9 cellular contexts compared by ENCODE assay signal in the genomic region with DNA sequence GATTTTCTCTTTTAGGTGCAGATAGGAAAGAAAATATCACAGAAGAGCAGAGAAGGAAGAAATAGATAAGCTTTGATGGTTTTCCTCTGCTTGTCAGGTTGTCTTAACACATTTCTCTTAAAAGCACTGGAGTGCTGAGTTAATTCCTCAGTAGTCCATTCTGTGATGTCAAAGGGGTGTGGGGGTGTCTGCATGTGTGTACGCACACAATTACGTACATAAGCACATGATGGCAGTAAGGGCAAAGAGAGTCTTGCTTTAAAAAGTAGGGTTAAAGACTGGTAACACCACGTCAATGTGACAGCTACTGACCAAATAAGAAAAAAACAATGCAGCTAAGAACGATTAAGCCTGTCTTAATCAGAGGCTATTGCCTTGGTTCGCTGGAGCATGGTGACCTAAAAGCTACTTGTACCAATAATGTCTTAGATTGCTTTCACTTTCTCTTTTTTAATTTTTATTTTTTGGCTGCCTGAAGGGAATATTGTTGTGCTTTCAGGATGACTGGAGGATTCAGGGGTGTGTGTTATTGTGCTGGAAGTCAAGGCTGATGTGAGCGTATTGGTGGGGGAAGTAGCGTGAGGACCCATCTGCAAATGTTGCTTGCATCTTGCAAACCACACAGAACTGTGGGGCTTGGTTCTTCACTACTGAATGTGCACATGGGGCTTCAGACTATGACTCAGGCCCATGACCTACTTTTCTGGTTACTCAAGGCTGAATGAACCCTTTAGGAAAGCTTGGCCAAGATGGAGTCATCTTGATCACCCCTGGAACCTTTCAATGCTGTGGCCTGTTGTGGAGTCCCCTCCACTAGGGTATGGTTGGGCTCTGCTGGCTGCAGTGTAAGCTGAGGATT.
DNase-seq lines count a peak whose midpoint lies in the region; ATAC-seq, FAIRE-seq and TF ChIP-seq lines count a peak whose summit lies in the region.
"Had no signal": no experiment of that assay in that cellular context is flagged by ENCODE, and none has a peak within 500 bp of the region (broad histone marks: within the 10 kb centered on the region; RNA-seq: fewer than 3 reads in every experiment).

No MANE protein-coding gene starts in this region.

- no CpG with 5 or more reads among the region's 7 CpGs for WGBS in IMR-90 (ENCODE audit: extremely low coverage in 2 of 2, insufficient read length in 1 of 2), 2 experiments

- H2AFZ ChIP-seq in IMR-90 (replicated peaks; ENCODE audit: low read length, poor library complexity): peak overlapping the region; percentile 40

- H3K36me3 ChIP-seq in IMR-90 (ENCODE audit: control insufficient read depth, insufficient read depth, low read length): no peaks in the 10 kb centered on the region
- no peaks in the 10 kb centered on the region for H3K36me3 ChIP-seq in skeletal muscle satellite cell (ENCODE audit: insufficient read depth, low read length)
- H3K36me3 ChIP-seq in SJCRH30: no peaks in the 10 kb centered on the region

- H2AK9ac ChIP-seq in IMR-90 (replicated peaks; ENCODE audit: low read depth, low read length, poor library complexity): peak overlapping the region; percentile 52

- no peaks in the 10 kb centered on the region for H3K27me3 ChIP-seq in IMR-90 (ENCODE audit: control insufficient read depth, insufficient read depth, low read length)
- no peaks in the 10 kb centered on the region for H3K27me3 ChIP-seq in skeletal muscle satellite cell (ENCODE audit: control insufficient read depth, insufficient read depth, low read length)
- H3K27me3 ChIP-seq in SJCRH30: no peaks in the 10 kb centered on the region

- H4K5ac ChIP-seq in IMR-90 (ENCODE audit: low read depth, low read length): peak overlapping the region; percentile 49; the same call in 1 of the 2 replicates

- peak; percentile 81 for ATAC-seq in IMR-90 (ENCODE audit: low read depth)

- peaks cover 4 to 10% of the 10 kb centered on the region in 2 experiments; a peak in 1 of 4 replicates for H3K79me1 ChIP-seq in IMR-90 (ENCODE audit: low read depth in 1 of 2, low read length in 2 of 2)

- no peak for TF ChIP-seq CTCF in GM12865 (IDR thresholded peaks at IDR 0.05; ENCODE audit: insufficient read depth, low read depth, low read length, missing control alignments)
- no peak for TF ChIP-seq CTCF in IMR-90 (conservative IDR thresholded peaks at IDR 0.05; ENCODE audit: low read depth, low read length)
- no peak for TF ChIP-seq CTCF in epithelial cell of proximal tubule (conservative IDR thresholded peaks at IDR 0.05; ENCODE audit: low read depth, low read length)

- H3K4me2 ChIP-seq in IMR-90 (ENCODE audit: low read depth, low read length) (peak overlapping the region; percentile 98), skeletal muscle satellite cell (ENCODE audit: low read length) (peak overlapping the region; percentile 42)

- H2AK5ac ChIP-seq in IMR-90 (ENCODE audit: low read depth, low read length): peak overlapping the region; percentile 69; the same call in 1 of the 2 replicates

- TF ChIP-seq POLR2A in IMR-90 (IDR thresholded peaks at IDR 0.05; ENCODE audit: low read depth, low read length) (no peak), H54 (IDR thresholded peaks at IDR 0.05; ENCODE audit: low read depth, low read length) (no peak)

- peak overlapping the region; percentile 50 for H2BK5ac ChIP-seq in IMR-90 (ENCODE audit: low read depth, low read length, poor library complexity, severe bottlenecking)

- in situ Hi-C loops in IMR-90 (cut with MboI; ENCODE audit: low sequenced_read_pairs): no loop called here

- H3K9ac ChIP-seq in IMR-90 (ENCODE audit: low read depth, low read length) (peak overlapping the region; percentile 57; the same call in 1 of the 2 replicates), skeletal muscle satellite cell (ENCODE audit: low read depth, low read length) (no peak overlapping the region)

- H3K9me3 ChIP-seq in IMR-90 (ENCODE audit: control insufficient read depth, insufficient read depth, low read length) (no peaks in the 10 kb centered on the region), skeletal muscle satellite cell (replicated peaks; ENCODE audit: low read length) (no peaks in the 10 kb centered on the region), SJCRH30 (replicated peaks) (no peaks in the 10 kb centered on the region)

- intact Hi-C loops in IMR-90 (cut with micrococcal nuclease): no loop called here

- TF ChIP-seq RAD21 in IMR-90 (IDR thresholded peaks at IDR 0.05; ENCODE audit: low read length): no peak

- H3K23ac ChIP-seq in IMR-90 (ENCODE audit: low read depth, low read length): no peak overlapping the region

- BruUV-seq in IMR-90 (replicated peaks; lab: Mats Ljungman, UMichigan): no TSS peak

- H3K18ac ChIP-seq in IMR-90 (ENCODE audit: low read depth, low read length): peak overlapping the region; percentile 24; the same call in 1 of the 2 replicates

- FAIRE-seq in H54 (lab: Jason Lieb, UNC): no peak

- no peak overlapping the region for H2BK120ac ChIP-seq in IMR-90 (ENCODE audit: low read depth, low read length)

- no peak overlapping the region for H3K4ac ChIP-seq in IMR-90 (ENCODE audit: low read depth, low read length)

- POLR2A ChIA-PET in IMR-90 (lab: Charles Lee; ENCODE audit: unreplicated experiment): no interaction called here

- no peaks in the 10 kb centered on the region for H4K20me1 ChIP-seq in IMR-90 (ENCODE audit: insufficient read depth, low read length)

- H3K4me1 ChIP-seq in IMR-90 (ENCODE audit: control insufficient read depth, insufficient read depth, low read length) (peaks cover 9% of the 10 kb centered on the region), skeletal muscle satellite cell (ENCODE audit: control insufficient read depth, insufficient read depth, low read length) (peaks cover 15% of the 10 kb centered on the region), SJCRH30 (peaks cover 4% of the 10 kb centered on the region)

- no peak overlapping the region for H2BK15ac ChIP-seq in IMR-90 (ENCODE audit: low read depth, low read length)

- peak; percentile 58 for DNase-seq in GM12865 (ENCODE audit: low read depth)
- DNase-seq in IMR-90: peak; percentile 74
- peak; percentile 76 for DNase-seq in epithelial cell of proximal tubule (ENCODE audit: low read depth)
- no peak for DNase-seq in iPS-NIHi7 (ENCODE audit: extremely low spot score)
- DNase-seq in H54 (ENCODE audit: insufficient read length, low spot score): no peak
- DNase-seq in SJCRH30: no peak
- no peak for DNase-seq in HuH-7 (ENCODE audit: low spot score)
- DNase-seq: cortex of kidney had no signal

- H3K27ac ChIP-seq in IMR-90 (ENCODE audit: insufficient read depth, low read length): no peak overlapping the region
- H3K27ac ChIP-seq in SJCRH30: no peak overlapping the region

- dilution Hi-C loops in IMR-90 (cut with HindIII; ENCODE audit: low sequenced_read_pairs, unreplicated experiment): no loop called here

- peak overlapping the region; percentile 48; the same call in 1 of the 2 replicates for H2BK20ac ChIP-seq in IMR-90 (ENCODE audit: low read depth, low read length)

- peak overlapping the region; percentile 87; the same call in 1 of the 2 replicates for H3K14ac ChIP-seq in IMR-90 (replicated peaks; ENCODE audit: low read depth, low read length)

- H4K8ac ChIP-seq in IMR-90 (ENCODE audit: low read depth in 2 of 2, low read length in 2 of 2): 0 out of 4 replicates have a peak overlapping the region, but pooled peaks of 1 of the 2 experiments have one; percentile 14

- H3K9me1 ChIP-seq in IMR-90 (ENCODE audit: insufficient read depth, low read length): peaks cover 6% of the 10 kb centered on the region

- CTCF ChIA-PET in IMR-90 (lab: Yijun Ruan, JAX): no interaction called here

- no peak overlapping the region for H3K4me3 ChIP-seq in GM12865 (ENCODE audit: low read depth, low read length)
- H3K4me3 ChIP-seq in IMR-90 (ENCODE audit: insufficient read depth, low read depth, low read length): peak overlapping the region; percentile 33; the same call in 1 of the 2 replicates
- H3K4me3 ChIP-seq in epithelial cell of proximal tubule (ENCODE audit: low read depth, low read length): peak overlapping the region; percentile 47
- peak overlapping the region; percentile 6 for H3K4me3 ChIP-seq in skeletal muscle satellite cell (ENCODE audit: low read length)
- H3K4me3 ChIP-seq in SJCRH30: no peak overlapping the region

- no peak overlapping the region for H4K91ac ChIP-seq in IMR-90 (ENCODE audit: insufficient read depth, low read depth, low read length)

- no peak overlapping the region for H3K56ac ChIP-seq in IMR-90 (ENCODE audit: extremely low read depth, insufficient read depth, low read length)

TF ChIP-seq in IMR-90, 13 proteins besides CTCF, POLR2A, EP300 and RAD21 (continues in another document):
- no peak for TF ChIP-seq SMC3 (IDR thresholded peaks at IDR 0.05; ENCODE audit: low read depth, low read length)
- TF ChIP-seq CEBPB (IDR thresholded peaks at IDR 0.05; ENCODE audit: low read depth, low read length): peak; percentile 27; the same call in 1 of the 2 replicates
- TF ChIP-seq CHD1 (IDR thresholded peaks at IDR 0.05; ENCODE audit: low read depth, low read length): no peak
- no peak for TF ChIP-seq NFE2L2 (IDR thresholded peaks at IDR 0.05; ENCODE audit: low read depth, low read length)
- TF ChIP-seq MAZ (IDR thresholded peaks at IDR 0.05; ENCODE audit: borderline replicate concordance, low read depth, low read length): no peak
- no peak for TF ChIP-seq BHLHE40 (IDR thresholded peaks at IDR 0.05; ENCODE audit: low read depth, low read length)
- no peak for TF ChIP-seq RCOR1 (IDR thresholded peaks at IDR 0.05; ENCODE audit: insufficient replicate concordance, low read length)
- 0 out of 2 replicates have a peak, but pooled peaks have one; percentile 14 for TF ChIP-seq FOS (IDR thresholded peaks at IDR 0.05; ENCODE audit: low read depth, low read length)
- no peak for TF ChIP-seq MAFK (IDR thresholded peaks at IDR 0.05; ENCODE audit: low read depth, low read length)
- no peak for TF ChIP-seq RFX5 (IDR thresholded peaks at IDR 0.05; ENCODE audit: low read depth, low read length)
- TF ChIP-seq, protein P1, sequence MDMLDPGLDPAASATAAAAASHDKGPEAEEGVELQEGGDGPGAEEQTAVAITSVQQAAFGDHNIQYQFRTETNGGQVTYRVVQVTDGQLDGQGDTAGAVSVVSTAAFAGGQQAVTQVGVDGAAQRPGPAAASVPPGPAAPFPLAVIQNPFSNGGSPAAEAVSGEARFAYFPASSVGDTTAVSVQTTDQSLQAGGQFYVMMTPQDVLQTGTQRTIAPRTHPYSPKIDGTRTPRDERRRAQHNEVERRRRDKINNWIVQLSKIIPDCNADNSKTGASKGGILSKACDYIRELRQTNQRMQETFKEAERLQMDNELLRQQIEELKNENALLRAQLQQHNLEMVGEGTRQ (IDR thresholded peaks at IDR 0.05; ENCODE audit: low read depth, low read length): no peak

Comparison
In these comparisons a context has a peak if more than half of its experiments do, and no peak if none do; other contexts are left out.
1. DNase-seq: peak in GM12865 (single experiment), IMR-90 (single experiment) and epithelial cell of proximal tubule (single experiment); none in iPS-NIHi7 (single experiment), H54 (single experiment), SJCRH30 (0 of 2) and HuH-7 (single experiment).
2. H3K4me3 ChIP-seq: peak in IMR-90 (single experiment), epithelial cell of proximal tubule (single experiment) and skeletal muscle satellite cell (single experiment); none in GM12865 (single experiment) and SJCRH30 (single experiment).